Comparison of ENCODE assay signal across 9 cellular contexts in the genomic region with DNA sequence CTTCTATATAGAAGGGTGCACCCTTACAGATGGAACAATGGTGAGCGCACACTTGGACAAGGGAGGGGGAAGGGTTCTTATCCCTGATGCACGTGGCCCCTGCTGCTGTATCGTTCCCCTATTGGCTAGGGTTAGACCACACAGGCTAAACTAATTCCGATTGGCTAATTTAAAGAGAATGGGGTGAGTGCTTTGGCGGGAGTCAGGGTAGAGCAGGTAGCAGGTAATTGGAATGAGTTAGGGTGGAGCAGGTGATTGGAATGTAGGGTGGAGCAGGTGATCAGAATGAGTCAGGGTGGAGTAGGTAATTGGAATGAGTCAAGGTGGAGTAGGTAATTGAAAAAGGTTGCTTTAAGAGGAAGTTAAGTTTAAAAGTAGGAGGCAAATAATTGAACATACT. TPM values are rescaled to one million over a fixed set of nuclear protein-coding genes. Genes with fewer than 3 reads are reported as not detected.
"Had no signal": no experiment of that assay in that cellular context is flagged by ENCODE, and none has a peak within 500 bp of the region (broad histone marks: within the 10 kb centered on the region; RNA-seq: fewer than 3 reads in every experiment).

No MANE protein-coding gene starts in this region.

RNA-seq across cellular contexts. Expression of gene PRF1, which starts 32.0 kb away (rescaled TPM):
- total RNA-seq: myocyte, progenitor cell of endocrine pancreas, pulmonary artery endothelial cell, renal cortical epithelial cell, smooth muscle cell had no signal
- polyA plus RNA-seq: neural cell, smooth muscle cell had no signal

RNA-seq across cellular contexts. Expression of gene ADAMTS14, which starts 37.7 kb away (rescaled TPM):
- total RNA-seq: right atrium auricular region, vagina had no signal
- polyA plus RNA-seq: naive thymus-derived CD4-positive, alpha-beta T cell had no signal
